In genomic region chr10:70381491-70382421, GRCh38 we compare ENCODE assay signal across 8 cellular contexts. TPM values are rescaled to one million over a fixed set of nuclear protein-coding genes. Genes with fewer than 3 reads are reported as not detected.
DNase-seq lines count a peak whose midpoint lies in the region; ATAC-seq and TF ChIP-seq lines count a peak whose summit lies in the region.

No MANE protein-coding gene starts in this region.

- DNase-seq in ELR (ENCODE audit: low read depth) (peak; percentile 50), ecto neural progenitor cell (ENCODE audit: low spot score) (peak; percentile 78), lower lobe of right lung (peak; percentile 59), OCI-M2 (lab: John Stamatoyannopoulos, UW; ENCODE audit: unreplicated experiment) (no peak)
- no peak for DNase-seq in Jurkat, Clone E6-1 (ENCODE audit: low read depth, low spot score)
- DNase-seq in stimulated activated naive B cell treated with anti-CD40 and anti-IgM and Interleukin-4, amounts not matched to agents 10 μg/mL and 1 μg/mL and 100 μg/mL, for 72 hours = no peak

- intact Hi-C loops in lower lobe of right lung (cut with DNase I) = no loop called here

- peaks cover 6% of the 10 kb centered on the region for H3K9me3 ChIP-seq in lower lobe of right lung

- H3K4me3 Mint-ChIP-seq in stimulated activated naive B cell treated with anti-CD40 and anti-IgM and Interleukin-4, amounts not matched to agents 10 μg/mL and 1 μg/mL and 100 μg/mL, for 72 hours = peak overlapping the region; percentile 88 to 90

- peaks cover 4 to 18% of the 10 kb centered on the region in 2 donors for H3K4me1 Mint-ChIP-seq in stimulated activated naive B cell treated with anti-CD40 and anti-IgM and Interleukin-4, amounts not matched to agents 10 μg/mL and 1 μg/mL and 100 μg/mL, for 72 hours

- peaks cover 40 to 44% of the 10 kb centered on the region in 2 donors for H3K27me3 Mint-ChIP-seq in stimulated activated naive B cell treated with anti-CD40 and anti-IgM and Interleukin-4, amounts not matched to agents 10 μg/mL and 1 μg/mL and 100 μg/mL, for 72 hours

- peaks cover 0 to 7% of the 10 kb centered on the region in 2 donors for H3K36me3 Mint-ChIP-seq in stimulated activated naive B cell treated with anti-CD40 and anti-IgM and Interleukin-4, amounts not matched to agents 10 μg/mL and 1 μg/mL and 100 μg/mL, for 72 hours

- H3K27ac Mint-ChIP-seq in stimulated activated naive B cell treated with anti-CD40 and anti-IgM and Interleukin-4, amounts not matched to agents 10 μg/mL and 1 μg/mL and 100 μg/mL, for 72 hours = peak overlapping the region; percentile 68

- peak overlapping the region; percentile 87 for H3K4me3 ChIP-seq in Jurkat, Clone E6-1 (ENCODE audit: low read length)
- peak overlapping the region; percentile 92 for H3K4me3 ChIP-seq in lower lobe of right lung

- H3K36me3 ChIP-seq in lower lobe of right lung = no peaks in the 10 kb centered on the region

- H3K27me3 ChIP-seq in lower lobe of right lung (ENCODE audit: low read depth) = no peaks in the 10 kb centered on the region

- ATAC-seq in GM21576 (IDR thresholded peaks at IDR 0.05; ENCODE audit: unreplicated experiment) (peak; percentile 37), lower lobe of right lung (peak; percentile 45 to 52)
- ATAC-seq in stimulated activated naive B cell treated with anti-CD40 and anti-IgM and Interleukin-4, amounts not matched to agents 10 μg/mL and 1 μg/mL and 100 μg/mL, for 72 hours (replicated peaks) = peak; percentile 56 to 60

- H3K27ac ChIP-seq in VCaP = peak overlapping the region; percentile 80
- H3K27ac ChIP-seq in lower lobe of right lung = peak overlapping the region; percentile 63

- H3K4me1 ChIP-seq in lower lobe of right lung = peaks cover 11% of the 10 kb centered on the region

- TF ChIP-seq CTCF in VCaP (conservative IDR thresholded peaks at IDR 0.05) = no peak
- no peak for TF ChIP-seq CTCF in lower lobe of right lung (IDR thresholded peaks at IDR 0.05)

- peaks cover 7 to 8% of the 10 kb centered on the region in 2 donors for H3K9me3 Mint-ChIP-seq in stimulated activated naive B cell treated with anti-CD40 and anti-IgM and Interleukin-4, amounts not matched to agents 10 μg/mL and 1 μg/mL and 100 μg/mL, for 72 hours

RNA-seq across cellular contexts. Expression of gene LRRC20, which starts 0.7 kb away (rescaled TPM):
- polyA plus RNA-seq in Jurkat, Clone E6-1 (2012; ENCODE audit: insufficient read depth, insufficient read length) = 36.2 TPM
- 10.0 TPM for total RNA-seq in lower lobe of right lung

RNA-seq across cellular contexts. Expression of gene EIF4EBP2, which starts 22.2 kb away (rescaled TPM):
- 35.0 TPM for polyA plus RNA-seq in Jurkat, Clone E6-1 (2012; ENCODE audit: insufficient read depth, insufficient read length)
- 77.2 TPM for total RNA-seq in lower lobe of right lung

RNA-seq across cellular contexts. Expression of gene NODAL, which starts 59.7 kb away (rescaled TPM):
- not detected for polyA plus RNA-seq in Jurkat, Clone E6-1 (2012; ENCODE audit: insufficient read depth, insufficient read length)
- total RNA-seq in lower lobe of right lung = not detected

Comparison
In these comparisons a context has a peak if more than half of its experiments do, and no peak if none do; other contexts are left out.
1. DNase-seq: peak in ELR (single experiment), ecto neural progenitor cell (single experiment) and lower lobe of right lung (single experiment); none in Jurkat, Clone E6-1 (single experiment), stimulated activated naive B cell treated with anti-CD40 and anti-IgM and Interleukin-4, amounts not matched to agents 10 μg/mL and 1 μg/mL and 100 μg/mL, for 72 hours (single experiment) and OCI-M2 (single experiment).
2. Peak in every context shown above with its lines, with median percentiles within 50 percentile points of each other: ATAC-seq.